ENCODE assay signal across 19 cellular contexts in the genomic region with DNA sequence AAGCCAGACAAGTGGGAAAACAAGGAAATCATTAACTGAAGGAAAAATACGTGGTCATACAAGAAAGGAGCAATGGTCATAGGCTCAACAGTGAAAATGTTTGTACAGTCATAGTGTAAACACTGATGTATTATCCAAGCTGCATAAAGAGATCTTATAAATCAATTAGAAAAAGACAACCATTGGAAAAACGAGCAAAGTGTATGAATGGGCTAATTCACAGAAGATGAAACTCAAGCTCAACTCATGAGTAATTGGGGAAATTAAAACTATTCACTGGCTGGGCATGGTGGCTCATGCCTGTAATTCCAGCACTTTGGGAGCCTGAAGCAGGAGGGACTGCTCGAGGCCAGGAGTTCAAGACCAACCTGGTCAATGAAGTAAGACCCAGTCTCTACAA. TPM values are rescaled to one million over a fixed set of nuclear protein-coding genes. Genes with fewer than 3 reads are reported as not detected.
A peak's percentile ranks its signal among the peaks of the same experiment; 100 is the strongest.
DNase-seq lines count a peak whose midpoint lies in the region; ATAC-seq and TF ChIP-seq lines count a peak whose summit lies in the region.
"Had no signal": no experiment of that assay in that cellular context is flagged by ENCODE, and none has a peak within 500 bp of the region (broad histone marks: within the 10 kb centered on the region; RNA-seq: fewer than 3 reads in every experiment).

No MANE protein-coding gene starts in this region.

- CTCF ChIA-PET in activated CD4-positive, alpha-beta T cell treated with anti-CD3 and anti-CD28 coated beads for 36 hours (lab: Charles Lee) = interaction anchor here (0.7 kb wide), 1 partner anchor 10 kb away, joined by 3 read pairs; no protein-coding TSS in a partner anchor

- peaks cover 39% of the 10 kb centered on the region for H3K27me3 Mint-ChIP-seq in activated CD4-positive, alpha-beta T cell treated with anti-CD3 and anti-CD28 coated beads for 36 hours

- TF ChIP-seq CTCF in mucosa of descending colon (IDR thresholded peaks at IDR 0.05) = no peak

- intact Hi-C loops in mucosa of descending colon (cut with DNase I, micrococcal nuclease) = no loop called here
- intact Hi-C loops in activated CD4-positive, alpha-beta T cell treated with anti-CD3 and anti-CD28 coated beads for 36 hours (cut with DNase I, micrococcal nuclease) = no loop called here

- POLR2A ChIA-PET in activated CD4-positive, alpha-beta T cell treated with anti-CD3 and anti-CD28 coated beads for 36 hours (lab: Charles Lee) = no interaction called here

- peaks cover 7% of the 10 kb centered on the region for H3K4me1 ChIP-seq in mucosa of descending colon (ENCODE audit: low read depth)
- H3K4me1 ChIP-seq: BLaER1 treated with 17β-estradiol and CSF1 and Interleukin-3, amounts not matched to agents 10 nM and 100 nM had no signal

- no peaks in the 10 kb centered on the region for H3K9me3 ChIP-seq in mucosa of descending colon

- no peak overlapping the region for H3K27ac Mint-ChIP-seq in activated CD4-positive, alpha-beta T cell treated with anti-CD3 and anti-CD28 coated beads for 36 hours
- H3K27ac Mint-ChIP-seq: CD4-positive, alpha-beta memory T cell had no signal

- H3K36me3 ChIP-seq in mucosa of descending colon (ENCODE audit: low read depth) = no peaks in the 10 kb centered on the region
- H3K36me3 ChIP-seq: BLaER1 treated with 17β-estradiol and CSF1 and Interleukin-3, amounts not matched to agents 10 nM and 100 nM had no signal

- H3K36me3 Mint-ChIP-seq in activated CD4-positive, alpha-beta T cell treated with anti-CD3 and anti-CD28 coated beads for 36 hours (ENCODE audit: low read depth) = no peaks in the 10 kb centered on the region

- H3K4me3 Mint-ChIP-seq in activated CD4-positive, alpha-beta T cell treated with anti-CD3 and anti-CD28 coated beads for 36 hours = no peak overlapping the region
- H3K4me3 Mint-ChIP-seq: CD4-positive, alpha-beta memory T cell had no signal

- peak; percentile 87 for DNase-seq in COLO829 (ENCODE audit: low spot score)
- DNase-seq in DMS53 treated with DMSO at 0.1 percent for 48 hours (lab: John Stamatoyannopoulos, UW; ENCODE audit: unreplicated experiment) = peak; percentile 71
- peak; percentile 48 for DNase-seq in epidermal melanocyte (ENCODE audit: insufficient read length, low spot score)
- no peak for DNase-seq in mucosa of descending colon
- no peak for DNase-seq in activated CD4-positive, alpha-beta T cell treated with anti-CD3 and anti-CD28 coated beads for 36 hours
- DNase-seq in KG1 (lab: John Stamatoyannopoulos, UW) = no peak
- no peak for DNase-seq in germinal center (ENCODE audit: low spot score)
- DNase-seq: ACHN; CD4-positive, alpha-beta memory T cell; GOT3; IMR-90; Karpas-422; MV-4-11; NCI-H1105 treated with DMSO at 0.1 percent for 48 hours; NCI-H1694 treated with DMSO at 0.1 percent for 48 hours; NCI-H2107; T-helper 9 cell had no signal

- ATAC-seq in mucosa of descending colon = peak; percentile 36
- ATAC-seq in activated CD4-positive, alpha-beta T cell treated with anti-CD3 and anti-CD28 coated beads for 36 hours = no peak
- ATAC-seq: HCT116 had no signal

- H3K4me1 Mint-ChIP-seq in activated CD4-positive, alpha-beta T cell treated with anti-CD3 and anti-CD28 coated beads for 36 hours = no peaks in the 10 kb centered on the region

- H3K9me3 Mint-ChIP-seq in activated CD4-positive, alpha-beta T cell treated with anti-CD3 and anti-CD28 coated beads for 36 hours (ENCODE audit: low read depth) = no peaks in the 10 kb centered on the region

- H3K4me3 ChIP-seq in mucosa of descending colon = no peak overlapping the region
- H3K4me3 ChIP-seq: BLaER1 treated with 17β-estradiol and CSF1 and Interleukin-3, amounts not matched to agents 10 nM and 100 nM had no signal

RNA-seq across cellular contexts. Expression of gene IGF2BP2, which starts 6.4 kb away (rescaled TPM):
- 10 to 100 TPM; 26.7 to 67.4 (median 42.1) TPM for total RNA-seq in mucosa of descending colon
- total RNA-seq in activated CD4-positive, alpha-beta T cell treated with anti-CD3 and anti-CD28 coated beads for 36 hours = under 1 TPM; 0.54 to 0.55 TPM
- total RNA-seq: CD4-positive, alpha-beta memory T cell had no signal

Comparison
In these comparisons a context has a peak if more than half of its experiments do, and no peak if none do; other contexts are left out.
1. DNase-seq: peak in COLO829 (single experiment), DMS53 treated with DMSO at 0.1 percent for 48 hours (single experiment) and epidermal melanocyte (single experiment); none in mucosa of descending colon (0 of 3), activated CD4-positive, alpha-beta T cell treated with anti-CD3 and anti-CD28 coated beads for 36 hours (single experiment), KG1 (single experiment) and germinal center (single experiment).
2. RNA of gene IGF2BP2, which starts 6.4 kb away (total RNA-seq): 26.7 to 67.4 TPM in mucosa of descending colon; 0.54 to 0.55 TPM in activated CD4-positive, alpha-beta T cell treated with anti-CD3 and anti-CD28 coated beads for 36 hours; every median in the first group is over 10 times any median in the second.